25 cellular contexts compared by ENCODE assay signal in the genomic region with DNA sequence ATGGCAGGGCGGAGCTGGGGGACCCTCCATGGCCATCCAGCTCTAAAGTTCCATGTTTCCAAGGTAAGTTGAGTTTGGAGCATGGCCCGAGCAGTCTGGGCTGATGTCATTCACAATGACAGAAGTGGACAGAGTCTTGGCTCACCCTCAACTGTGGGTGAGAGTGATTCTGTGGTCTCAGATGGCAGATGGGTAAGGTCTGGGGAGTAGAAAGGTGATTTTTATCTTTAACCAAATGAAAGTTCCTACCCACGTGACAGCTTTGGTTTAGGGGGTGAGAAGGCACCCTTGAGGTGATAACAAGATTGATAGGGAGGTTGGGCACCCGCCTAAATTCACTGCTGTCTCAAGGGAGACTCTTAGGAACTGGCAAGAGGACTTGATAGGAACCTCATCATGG. TPM values are rescaled to one million over a fixed set of nuclear protein-coding genes. Genes with fewer than 3 reads are reported as not detected.
DNase-seq lines count a peak whose midpoint lies in the region; ATAC-seq, FAIRE-seq and TF ChIP-seq lines count a peak whose summit lies in the region.
"Had no signal": no experiment of that assay in that cellular context is flagged by ENCODE, and none has a peak within 500 bp of the region (broad histone marks: within the 10 kb centered on the region; RNA-seq: fewer than 3 reads in every experiment).

No MANE protein-coding gene starts in this region.

- H3K4me1 Mint-ChIP-seq in progenitor cell of endocrine pancreas (ENCODE audit: low read depth), result peaks cover 7% of the 10 kb centered on the region

- peaks cover 14% of the 10 kb centered on the region for H3K27me3 Mint-ChIP-seq in progenitor cell of endocrine pancreas

- no peak for TF ChIP-seq CTCF in progenitor cell of endocrine pancreas (IDR thresholded peaks at IDR 0.05; ENCODE audit: unreplicated experiment)
- no peak for TF ChIP-seq CTCF in dorsolateral prefrontal cortex (IDR thresholded peaks at IDR 0.05 in 54 of 56, conservative IDR thresholded peaks at IDR 0.05 in 2 of 56; ENCODE audit: low read depth in 1 of 56, partially characterized antibody in 56 of 56)

- H3K4me3 ChIP-seq in dorsolateral prefrontal cortex, result no peak overlapping the region
- H3K4me3 ChIP-seq: A549, GM23338 had no signal

- ATAC-seq in GM18498 (IDR thresholded peaks at IDR 0.05; ENCODE audit: unreplicated experiment) (peak; percentile 69), GM18867 (IDR thresholded peaks at IDR 0.05; ENCODE audit: unreplicated experiment) (peak; percentile 67), HG02678 (IDR thresholded peaks at IDR 0.05; ENCODE audit: unreplicated experiment) (peak; percentile 43)
- ATAC-seq: A549, GM23338, HepG2, Panc1, SK-N-SH treated with all-trans-retinoic acid at 6 μM for 48 hours had no signal

- peaks cover 0 to 11% (median 0%) of the 10 kb centered on the region in 45 donors for H3K27me3 ChIP-seq in dorsolateral prefrontal cortex
- H3K27me3 ChIP-seq: BE2C had no signal

- intact Hi-C loops in dorsolateral prefrontal cortex (cut with DNase I), result no loop called here

- no peak overlapping the region for H3K27ac Mint-ChIP-seq in progenitor cell of endocrine pancreas
- H3K27ac Mint-ChIP-seq: GM23338 had no signal

- H3K36me3 Mint-ChIP-seq in progenitor cell of endocrine pancreas (ENCODE audit: insufficient read depth), result no peaks in the 10 kb centered on the region

- no peak for FAIRE-seq in urothelium cell line (lab: Jason Lieb, UNC)
- FAIRE-seq: A549, D721Med, HepG2 had no signal

- no peaks in the 10 kb centered on the region for H3K9me3 Mint-ChIP-seq in progenitor cell of endocrine pancreas (ENCODE audit: low read depth)
- H3K9me3 Mint-ChIP-seq: GM23338 had no signal

- H3K27ac ChIP-seq in dorsolateral prefrontal cortex, result no peak overlapping the region
- H3K27ac ChIP-seq: A549 had no signal

- no peak overlapping the region for H3K4me3 Mint-ChIP-seq in progenitor cell of endocrine pancreas (ENCODE audit: low read depth)
- H3K4me3 Mint-ChIP-seq: GM23338 had no signal

- DNase-seq in OCI-M1 (lab: John Stamatoyannopoulos, UW) (peak; percentile 36), progenitor cell of endocrine pancreas (ENCODE audit: low spot score, unreplicated experiment) (no peak), DMS153 treated with DMSO at 0.1 percent for 48 hours (lab: John Stamatoyannopoulos, UW; ENCODE audit: unreplicated experiment) (no peak), urothelium cell line (ENCODE audit: low spot score) (no peak), dorsolateral prefrontal cortex (no peak)
- DNase-seq: BE2C; EL; GF-D8; HCEC 1CT; KBM-7; NCI-H1105; NCI-H146; NCI-H2029; NCI-H2227 treated with DMSO at 0.1 percent for 48 hours; NCI-H510A; NK-92 treated with Interleukin-12 subunit alpha and Interleukin-12 subunit beta, amount 100 ng/mL, for 24 hours had no signal

RNA-seq across cellular contexts. Expression of gene PDZD8, which starts 57.6 kb away (rescaled TPM):
- 28.6 and 30.9 TPM in 2 replicates for total RNA-seq in progenitor cell of endocrine pancreas
- total RNA-seq in dorsolateral prefrontal cortex, result 10 to 100 TPM; 38.7 to 70.2 (median 47.8) TPM
